9 cellular contexts compared by ENCODE assay signal in the genomic region with DNA sequence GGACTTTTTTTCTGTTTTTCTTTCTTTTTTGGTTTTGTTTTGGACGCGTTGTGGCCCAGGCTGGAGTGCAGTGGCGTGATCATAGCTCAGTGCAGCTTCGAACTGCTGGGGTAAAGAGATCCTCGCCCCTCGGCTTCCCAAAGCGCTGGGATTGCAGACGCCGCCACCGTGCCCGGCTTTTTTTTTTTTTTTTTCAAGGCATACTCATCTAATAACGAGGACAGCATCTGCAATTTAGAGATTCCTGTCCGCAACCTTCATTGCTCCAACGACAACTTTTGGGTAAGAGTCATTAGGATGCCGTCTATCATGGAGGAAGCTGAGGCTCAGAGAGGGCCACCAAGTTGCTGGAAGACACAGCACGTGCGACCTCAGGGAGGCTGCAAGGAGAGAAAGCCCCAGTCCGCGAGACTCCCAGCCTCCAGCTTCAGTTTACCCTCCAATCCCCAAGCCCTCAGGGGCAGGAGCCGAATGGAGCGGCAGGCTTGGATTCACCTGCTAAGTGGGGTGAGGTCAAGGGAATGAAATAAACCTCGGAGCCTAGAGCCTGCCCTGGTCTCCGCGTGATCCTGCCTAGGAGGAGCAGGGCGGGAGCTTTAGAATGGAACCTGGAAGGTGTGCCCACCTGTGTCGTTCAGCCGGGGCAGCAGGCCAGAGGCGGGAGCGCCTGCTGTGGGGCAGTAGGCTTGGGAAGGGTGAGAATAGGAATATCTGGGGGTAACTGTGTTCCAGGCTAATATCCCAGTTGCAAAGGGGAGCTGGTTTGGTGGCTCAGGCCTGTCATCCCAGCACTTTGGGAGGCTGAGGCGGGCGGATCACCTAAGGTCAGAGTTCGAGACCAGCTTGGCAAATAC. TPM values are rescaled to one million over a fixed set of nuclear protein-coding genes. Genes with fewer than 3 reads are reported as not detected.
DNase-seq lines count a peak whose midpoint lies in the region; ATAC-seq and TF ChIP-seq lines count a peak whose summit lies in the region.
"Had no signal": no experiment of that assay in that cellular context is flagged by ENCODE, and none has a peak within 500 bp of the region (broad histone marks: within the 10 kb centered on the region; RNA-seq: fewer than 3 reads in every experiment).

No MANE protein-coding gene starts in this region.

- peaks cover 7 to 27% of the 10 kb centered on the region in 2 experiments for H3K79me1 ChIP-seq in IMR-90 (ENCODE audit: low read depth in 1 of 2, low read length in 2 of 2)

- H2AFZ ChIP-seq in IMR-90 (replicated peaks; ENCODE audit: low read length, poor library complexity): peak overlapping the region; percentile 95

- no TSS peak for BruUV-seq in IMR-90 (replicated peaks; lab: Mats Ljungman, UMichigan)

- peak overlapping the region; percentile 50 for H2AK5ac ChIP-seq in IMR-90 (ENCODE audit: low read depth, low read length)

- DNase-seq in AG09309 (ENCODE audit: low read depth) (no peak), IMR-90 (peak; percentile 11), cardiac fibroblast (ENCODE audit: low read depth in 2 of 2) (no peak), NCI-H1930 (lab: John Stamatoyannopoulos, UW) (no peak), NCI-H1417 (lab: John Stamatoyannopoulos, UW) (no peak), A172 (ENCODE audit: low spot score) (no peak)

- H3K56ac ChIP-seq in IMR-90 (ENCODE audit: extremely low read depth, insufficient read depth, low read length): peak overlapping the region; percentile 64; the same call in 1 of the 2 replicates

- H3K36me3 ChIP-seq in IMR-90 (ENCODE audit: control insufficient read depth, insufficient read depth, low read length) (peaks cover 5% of the 10 kb centered on the region; the same call in 1 of the 2 replicates), muscle layer of colon (ENCODE audit: insufficient read depth, low read length) (no peaks in the 10 kb centered on the region)

- CTCF ChIA-PET in IMR-90 (lab: Yijun Ruan, JAX): no interaction called here

- TF ChIP-seq CTCF in AG09309 (IDR thresholded peaks at IDR 0.05; ENCODE audit: control insufficient read depth, insufficient read depth, low read depth, low read length, missing control alignments): no peak
- TF ChIP-seq CTCF in IMR-90 (conservative IDR thresholded peaks at IDR 0.05; ENCODE audit: low read depth, low read length): no peak
- TF ChIP-seq CTCF in cardiac fibroblast (IDR thresholded peaks at IDR 0.05; ENCODE audit: low read depth, low read length): no peak

- no peak overlapping the region; the same call in 2 of the 3 replicates for H2BK15ac ChIP-seq in IMR-90 (ENCODE audit: low read depth, low read length)

- in situ Hi-C loops in IMR-90 (cut with MboI; ENCODE audit: low sequenced_read_pairs): no loop called here

- dilution Hi-C loops in IMR-90 (cut with HindIII; ENCODE audit: low sequenced_read_pairs, unreplicated experiment): no loop called here

- peak overlapping the region; percentile 81 for H3K4ac ChIP-seq in IMR-90 (ENCODE audit: low read depth, low read length)

- no peak for TF ChIP-seq POLR2A in IMR-90 (IDR thresholded peaks at IDR 0.05; ENCODE audit: low read depth, low read length)

- H3K4me1 ChIP-seq in IMR-90 (ENCODE audit: control insufficient read depth, insufficient read depth, low read length) (peaks cover 10% of the 10 kb centered on the region), muscle layer of colon (ENCODE audit: insufficient read depth, low read length) (peaks cover 20% of the 10 kb centered on the region)

- no peaks in the 10 kb centered on the region for H3K9me3 ChIP-seq in IMR-90 (ENCODE audit: control insufficient read depth, insufficient read depth, low read length)
- no peaks in the 10 kb centered on the region for H3K9me3 ChIP-seq in muscle layer of colon (ENCODE audit: low read length)

- peak overlapping the region; percentile 82 for H3K27ac ChIP-seq in IMR-90 (ENCODE audit: insufficient read depth, low read length)
- peak overlapping the region; percentile 41 for H3K27ac ChIP-seq in muscle layer of colon (ENCODE audit: low read depth, low read length)

- peaks cover 3% of the 10 kb centered on the region; the same call in 1 of the 2 replicates for H4K20me1 ChIP-seq in IMR-90 (ENCODE audit: insufficient read depth, low read length)

- H3K4me2 ChIP-seq in IMR-90 (ENCODE audit: low read depth, low read length): peak overlapping the region; percentile 80

- intact Hi-C loops in IMR-90 (cut with micrococcal nuclease): loop anchor here (2.0 kb wide), 3 partner anchors 23 to 45 kb away; a partner anchor contains a TSS

- H3K23ac ChIP-seq in IMR-90 (ENCODE audit: low read depth, low read length): peak overlapping the region; percentile 91

- peak overlapping the region; percentile 32; the same call in 1 of the 2 replicates for H4K5ac ChIP-seq in IMR-90 (ENCODE audit: low read depth, low read length)

- no peak overlapping the region for H2BK20ac ChIP-seq in IMR-90 (ENCODE audit: low read depth, low read length)

- H3K27me3 ChIP-seq in IMR-90 (ENCODE audit: control insufficient read depth, insufficient read depth, low read length) (no peaks in the 10 kb centered on the region), muscle layer of colon (ENCODE audit: control insufficient read depth in 1 of 2, insufficient read depth in 2 of 2, low read length in 2 of 2) (no peaks in the 10 kb centered on the region)

- H3K18ac ChIP-seq in IMR-90 (ENCODE audit: low read depth, low read length): peak overlapping the region; percentile 44

- no peak overlapping the region; the same call in 1 of the 2 replicates for H4K91ac ChIP-seq in IMR-90 (ENCODE audit: insufficient read depth, low read depth, low read length)

- H2BK120ac ChIP-seq in IMR-90 (ENCODE audit: low read depth, low read length): peak overlapping the region; percentile 83; the same call in 1 of the 2 replicates

- H3K9ac ChIP-seq in IMR-90 (ENCODE audit: low read depth, low read length) (peak overlapping the region; percentile 93), muscle layer of colon (ENCODE audit: low read length) (peak overlapping the region; percentile 63)

- H4K8ac ChIP-seq in IMR-90 (ENCODE audit: low read depth in 2 of 2, low read length in 2 of 2): peak overlapping the region; percentile 28 to 97; a peak in 3 of 4 replicates

- H3K4me3 ChIP-seq in AG09309 (ENCODE audit: control insufficient read depth, low read depth, low read length) (peak overlapping the region; percentile 64), IMR-90 (ENCODE audit: insufficient read depth, low read depth, low read length) (peak overlapping the region; percentile 66), cardiac fibroblast (replicated peaks in 1 of 2; ENCODE audit: low read depth in 2 of 2, low read length in 2 of 2) (peak overlapping the region; percentile 65 to 78), muscle layer of colon (ENCODE audit: low read depth in 1 of 2, low read length in 2 of 2) (peak overlapping the region; percentile 76 to 91)

- H3K9me1 ChIP-seq in IMR-90 (ENCODE audit: insufficient read depth, low read length): no peaks in the 10 kb centered on the region; the same call in 1 of the 2 replicates

- WGBS in IMR-90 (ENCODE audit: extremely low coverage in 2 of 2, insufficient read length in 1 of 2), 2 experiments: 55% methylated on average over 5 of the region's 32 CpGs; no CpG with 5 or more reads in 1 of the 2 experiments

- no peak for TF ChIP-seq RAD21 in IMR-90 (IDR thresholded peaks at IDR 0.05; ENCODE audit: low read length)

- POLR2A ChIA-PET in IMR-90 (lab: Charles Lee; ENCODE audit: unreplicated experiment): interaction anchor here (0.5 kb wide), 1 partner anchor 12 kb away, joined by 3 read pairs; no protein-coding TSS in a partner anchor

- H2BK5ac ChIP-seq in IMR-90 (ENCODE audit: low read depth, low read length, poor library complexity, severe bottlenecking): peak overlapping the region; percentile 75

- H3K14ac ChIP-seq in IMR-90 (replicated peaks; ENCODE audit: low read depth, low read length): peak overlapping the region; percentile 93

- ATAC-seq in IMR-90 (ENCODE audit: low read depth) (peak; percentile 13), GM18861 (IDR thresholded peaks at IDR 0.05; ENCODE audit: unreplicated experiment) (no peak)

- H2AK9ac ChIP-seq in IMR-90 (replicated peaks; ENCODE audit: low read depth, low read length, poor library complexity): peak overlapping the region; percentile 90

TF ChIP-seq in IMR-90, 13 proteins besides CTCF, POLR2A, EP300 and RAD21:
- TF ChIP-seq RCOR1 (IDR thresholded peaks at IDR 0.05; ENCODE audit: insufficient replicate concordance, low read length) (peak; percentile 30), NFE2L2 (IDR thresholded peaks at IDR 0.05; ENCODE audit: low read depth, low read length) (no peak), BHLHE40 (IDR thresholded peaks at IDR 0.05; ENCODE audit: low read depth, low read length) (peak; percentile 54), CEBPB (IDR thresholded peaks at IDR 0.05; ENCODE audit: low read depth, low read length) (no peak)

RNA-seq across cellular contexts. Expression of a gene that starts 0.7 kb away (rescaled TPM):
- 9.9 and 10.3 TPM in 2 replicates for total RNA-seq in IMR-90 (2012; rRNA removed)
- 29.6 and 44.6 TPM in 2 replicates for polyA plus RNA-seq in IMR-90 (2012; rRNA removed)
- polyA plus RNA-seq in IMR-90 (2012; cell fraction: cytosol; rRNA removed): 13.8 and 22.8 TPM in 2 replicates
- 96.1 and 272 TPM in 2 replicates for polyA plus RNA-seq in IMR-90 (2012; cell fraction: nucleus; rRNA removed; ENCODE audit: low replicate concordance)
- 42.7 and 58.4 TPM in 2 replicates for total RNA-seq in A172 (2014; rRNA removed; shearing (Covaris generic))

RNA-seq across cellular contexts. Expression of a gene that starts 5.7 kb away (rescaled TPM):
- total RNA-seq in IMR-90 (2012; rRNA removed): not detected in 2 replicates
- 0.14 and 0.24 TPM in 2 replicates for polyA plus RNA-seq in IMR-90 (2012; rRNA removed)
- polyA plus RNA-seq in IMR-90 (2012; cell fraction: cytosol; rRNA removed): 0.21 and 0.22 TPM in 2 replicates
- 0.40 and 2.1 TPM in 2 replicates for polyA plus RNA-seq in IMR-90 (2012; cell fraction: nucleus; rRNA removed; ENCODE audit: low replicate concordance)
- 0.17 TPM in 1 of 2 replicates, not detected in the other for total RNA-seq in A172 (2014; rRNA removed; shearing (Covaris generic))
- total RNA-seq: lung microvascular endothelial cell had no signal

RNA-seq across cellular contexts. Expression of a gene that starts 29.0 kb away (rescaled TPM):
- 7.0 and 8.6 TPM in 2 replicates for total RNA-seq in IMR-90 (2012; rRNA removed)
- 25.8 and 27.4 TPM in 2 replicates for polyA plus RNA-seq in IMR-90 (2012; rRNA removed)
- 32.5 and 45.6 TPM in 2 replicates for polyA plus RNA-seq in IMR-90 (2012; cell fraction: cytosol; rRNA removed)
- polyA plus RNA-seq in IMR-90 (2012; cell fraction: nucleus; rRNA removed; ENCODE audit: low replicate concordance): 38.8 and 87.7 TPM in 2 replicates
- 40.9 and 62.4 TPM in 2 replicates for total RNA-seq in A172 (2014; rRNA removed; shearing (Covaris generic))

RNA-seq across cellular contexts. Expression of a gene that starts 42.2 kb away (rescaled TPM):
- total RNA-seq in IMR-90 (2012; rRNA removed): 32.3 and 39.4 TPM in 2 replicates
- polyA plus RNA-seq in IMR-90 (2012; rRNA removed): 76.9 and 107 TPM in 2 replicates
- polyA plus RNA-seq in IMR-90 (2012; cell fraction: cytosol; rRNA removed): 42.3 and 113 TPM in 2 replicates
- 262 and 579 TPM in 2 replicates for polyA plus RNA-seq in IMR-90 (2012; cell fraction: nucleus; rRNA removed; ENCODE audit: low replicate concordance)
- total RNA-seq in A172 (2014; rRNA removed; shearing (Covaris generic)): 267 and 269 TPM in 2 replicates

RNA-seq across cellular contexts. Expression of a gene that starts 44.3 kb away (rescaled TPM):
- total RNA-seq in IMR-90 (2012; rRNA removed): 0.56 and 0.72 TPM in 2 replicates
- 2.0 and 2.6 TPM in 2 replicates for polyA plus RNA-seq in IMR-90 (2012; rRNA removed)
- 1.5 and 5.2 TPM in 2 replicates for polyA plus RNA-seq in IMR-90 (2012; cell fraction: cytosol; rRNA removed)
- 1.3 and 4.0 TPM in 2 replicates for polyA plus RNA-seq in IMR-90 (2012; cell fraction: nucleus; rRNA removed; ENCODE audit: low replicate concordance)
- total RNA-seq in A172 (2014; rRNA removed; shearing (Covaris generic)): 9.3 and 12.7 TPM in 2 replicates
